ENCODE assay signal across 23 cellular contexts in the genomic region with DNA sequence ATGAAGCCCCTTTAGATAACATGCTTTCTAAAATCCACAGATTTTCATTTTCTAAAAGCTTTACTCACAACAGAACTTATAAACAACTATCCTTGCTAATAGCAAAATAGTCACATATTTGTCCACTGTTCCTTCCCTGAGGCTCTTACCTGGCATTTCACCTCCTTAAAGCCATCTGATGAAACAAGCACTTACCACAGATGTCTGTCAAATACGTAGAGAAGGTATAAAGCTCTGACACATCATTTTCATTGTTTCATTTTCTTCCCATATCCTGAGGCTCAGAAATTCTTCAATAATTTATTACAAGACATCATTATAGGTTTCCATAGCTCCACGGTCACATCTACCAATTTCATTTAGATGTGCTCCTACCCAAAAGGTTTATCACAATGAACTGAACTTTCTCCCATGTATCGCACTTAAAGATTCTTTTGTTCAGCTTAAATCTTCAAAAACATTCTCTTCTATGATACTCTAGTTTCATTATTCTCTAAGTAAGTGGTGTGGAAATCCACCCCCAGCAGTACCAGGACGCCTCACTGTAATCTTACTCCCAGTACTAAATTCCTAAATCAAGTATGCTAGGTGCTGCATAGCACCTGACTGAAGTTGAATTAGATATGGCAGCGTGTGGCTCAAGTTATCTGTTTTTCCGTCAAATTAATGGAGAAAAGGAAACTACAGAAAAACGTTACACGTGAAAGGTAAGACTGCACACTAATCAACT.
"Had no signal": no experiment of that assay in that cellular context is flagged by ENCODE, and none has a peak within 500 bp of the region (broad histone marks: within the 10 kb centered on the region; RNA-seq: fewer than 3 reads in every experiment).

No MANE protein-coding gene starts in this region.

- FAIRE-seq: HepG2, RCC 7860 had no signal

- ATAC-seq: HepG2 had no signal

- H3K27me3 ChIP-seq: SJSA1 had no signal

- H3K36me3 ChIP-seq: SJSA1 had no signal

- H3K9ac ChIP-seq: KMS-11 had no signal

- H3K4me3 ChIP-seq: SJSA1, SK-N-MC had no signal

- H3K9me3 ChIP-seq: SJSA1 had no signal

- H3K27ac ChIP-seq: KMS-11, SJSA1, SK-N-MC had no signal

- DNase-seq: IMR-90, Kasumi-1, MM.1S, NCI-H1092 treated with DMSO at 0.1 percent for 48 hours, NCI-H1436, NCI-H187, NCI-H2029, NCI-H2081 treated with DMSO at 0.1 percent for 48 hours, NCI-H2171, NCI-H226, NCI-H446, NCI-H510A, NCI-H524 treated with DMSO at 0.1 percent for 48 hours, NCI-H69, NCI-H774, Right ventricle myocardium superior, RPMI8226, SIG-M5 had no signal

- H3K4me2 ChIP-seq: KMS-11 had no signal
